ENCODE assay signal across 1 cellular context in the genomic region with DNA sequence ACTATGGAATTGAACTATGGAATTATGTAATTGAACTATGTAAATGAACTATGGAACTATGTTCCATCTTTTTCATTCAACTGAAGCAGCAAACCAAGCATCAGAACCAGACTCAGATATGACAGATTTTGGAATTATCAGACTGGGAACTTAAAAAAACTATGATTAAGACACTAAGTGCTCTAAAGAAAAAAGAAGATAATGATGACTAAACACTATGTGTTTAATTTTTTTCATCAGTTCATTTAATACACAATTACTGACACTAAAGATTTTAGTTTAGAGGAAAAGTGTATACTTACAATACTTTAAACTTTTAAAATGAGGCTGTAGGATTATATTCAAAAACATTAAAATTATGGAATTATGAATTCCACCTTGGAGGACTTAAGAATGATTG.
TF ChIP-seq lines count a peak whose summit lies in the region.

No MANE protein-coding gene starts in this region.

TF ChIP-seq in K562, 482 proteins besides CTCF, POLR2A, EP300 and RAD21 (continued from another document):
- TF ChIP-seq, protein P1, sequence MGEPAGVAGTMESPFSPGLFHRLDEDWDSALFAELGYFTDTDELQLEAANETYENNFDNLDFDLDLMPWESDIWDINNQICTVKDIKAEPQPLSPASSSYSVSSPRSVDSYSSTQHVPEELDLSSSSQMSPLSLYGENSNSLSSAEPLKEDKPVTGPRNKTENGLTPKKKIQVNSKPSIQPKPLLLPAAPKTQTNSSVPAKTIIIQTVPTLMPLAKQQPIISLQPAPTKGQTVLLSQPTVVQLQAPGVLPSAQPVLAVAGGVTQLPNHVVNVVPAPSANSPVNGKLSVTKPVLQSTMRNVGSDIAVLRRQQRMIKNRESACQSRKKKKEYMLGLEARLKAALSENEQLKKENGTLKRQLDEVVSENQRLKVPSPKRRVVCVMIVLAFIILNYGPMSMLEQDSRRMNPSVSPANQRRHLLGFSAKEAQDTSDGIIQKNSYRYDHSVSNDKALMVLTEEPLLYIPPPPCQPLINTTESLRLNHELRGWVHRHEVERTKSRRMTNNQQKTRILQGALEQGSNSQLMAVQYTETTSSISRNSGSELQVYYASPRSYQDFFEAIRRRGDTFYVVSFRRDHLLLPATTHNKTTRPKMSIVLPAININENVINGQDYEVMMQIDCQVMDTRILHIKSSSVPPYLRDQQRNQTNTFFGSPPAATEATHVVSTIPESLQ (CRISPR knock-in tag; IDR thresholded peaks at IDR 0.05) = no peak
